In genomic region chr9:82570226-82570625, GRCh38 we compare ENCODE assay signal across 1 cellular context.
TF ChIP-seq lines count a peak whose summit lies in the region.

No MANE protein-coding gene starts in this region.

TF ChIP-seq in H1, 55 proteins besides CTCF, POLR2A, EP300 and RAD21 (continued from another document):
- TF ChIP-seq CBX8 (IDR thresholded peaks at IDR 0.05; ENCODE audit: borderline replicate concordance, low read depth, low read length) (no peak), SIRT6 (IDR thresholded peaks at IDR 0.05; ENCODE audit: low read length) (no peak)
TF ChIP-seq in H1: peak in this region for 0.
